Comparison of ENCODE assay signal across 21 cellular contexts in genomic region chr7:119925890-119926289, GRCh38.
"Had no signal": no experiment of that assay in that cellular context is flagged by ENCODE, and none has a peak within 500 bp of the region (broad histone marks: within the 10 kb centered on the region; RNA-seq: fewer than 3 reads in every experiment).

No MANE protein-coding gene starts in this region.

- H3K27ac ChIP-seq: breast epithelium, coronary artery, epithelial cell of prostate, heart left ventricle, lower lobe of right lung, spleen, upper lobe of right lung had no signal

- ATAC-seq: activated T-cell treated with anti-CD3 and anti-CD28 coated beads, Interleukin-2, amount 50 U/mL, for 4 hours; heart left ventricle; left colon; lower lobe of right lung; natural killer cell; stimulated activated naive CD8-positive, alpha-beta T cell treated with anti-CD3 and anti-CD28 coated beads, Interleukin-15, Interleukin-2, amounts not matched to agents 100 U/mL and 50 U/mL, for 24 hours; T-cell; upper lobe of right lung had no signal

- H3K4me3 ChIP-seq: breast epithelium, coronary artery, heart left ventricle, lower lobe of right lung, spleen, upper lobe of right lung had no signal

- H3K36me3 ChIP-seq: breast epithelium, heart left ventricle, lower lobe of right lung, spleen, upper lobe of right lung had no signal

- H3K27me3 ChIP-seq: breast epithelium, heart left ventricle, spleen, upper lobe of right lung had no signal

- H3K9me3 ChIP-seq: breast epithelium, heart left ventricle, lower lobe of right lung, upper lobe of right lung had no signal

- DNase-seq: activated CD4-positive, alpha-beta T cell treated with anti-CD3 and anti-CD28 coated beads for 4 hours; activated CD4-positive, alpha-beta T cell treated with anti-CD3 and anti-CD28 coated beads, Interleukin-2, amount 50 U/mL, for 48 hours; activated CD4-positive, CD25-positive, alpha-beta regulatory T cell; activated CD8-positive, alpha-beta memory T cell treated with anti-CD3 and anti-CD28 coated beads, Interleukin-2, amount 50 U/mL, for 48 hours; activated naive CD4-positive, alpha-beta T cell treated with Interleukin-2 at 50 U/mL for 16 hours; activated naive CD8-positive, alpha-beta T cell treated with anti-CD3 and anti-CD28 coated beads for 36 hours; activated T-cell treated with anti-CD3 and anti-CD28 coated beads, Interleukin-2, amount 50 U/mL, for 4 hours; amniotic stem cell; heart left ventricle; left colon; lower lobe of right lung; natural killer cell; retina; spleen; stimulated activated CD4-positive, alpha-beta T cell treated with anti-CD3 and anti-CD28 coated beads, Interleukin-4, amount 100 ng/mL, for 4 hours; stimulated activated naive CD8-positive, alpha-beta T cell treated with anti-CD3 and anti-CD28 coated beads, Interleukin-15, Interleukin-2, amounts not matched to agents 100 U/mL and 50 U/mL, for 24 hours; T-cell; upper lobe of right lung had no signal

- H3K4me1 ChIP-seq: breast epithelium, heart left ventricle, lower lobe of right lung, spleen, upper lobe of right lung had no signal
